8 cellular contexts compared by ENCODE assay signal in genomic region chr2:86072271-86072858, GRCh38. TPM values are rescaled to one million over a fixed set of nuclear protein-coding genes. Genes with fewer than 3 reads are reported as not detected.
DNase-seq lines count a peak whose midpoint lies in the region; ATAC-seq, FAIRE-seq and TF ChIP-seq lines count a peak whose summit lies in the region.

No MANE protein-coding gene starts in this region.

- H3K27ac ChIP-seq in A549, result peak overlapping the region; percentile 7 to 72; a peak in 4 of 6 replicates

- 43% methylated on average over 9 of the region's 9 CpGs for WGBS in A549 (ENCODE audit: missing lambda C conversion rate)

- no peak overlapping the region for H3K4me3 Mint-ChIP-seq in dendritic cell treated with granulocyte-macrophage colony-stimulating factor and Interleukin-4, amounts not matched to agents 40 ng/mL and 50 ng/mL, for 4 days
- no peak overlapping the region for H3K4me3 Mint-ChIP-seq in natural killer cell

- H3K4me3 ChIP-seq in A549, result no peak overlapping the region

- no peak for TF ChIP-seq RAD21 in A549 (conservative IDR thresholded peaks at IDR 0.05 in 1 of 2, IDR thresholded peaks at IDR 0.05 in 1 of 2)

- H3K4me2 ChIP-seq in A549, result no peak overlapping the region

- no peak for TF ChIP-seq EP300 in A549 (IDR thresholded peaks at IDR 0.05)

- no peaks in the 10 kb centered on the region for H3K27me3 Mint-ChIP-seq in dendritic cell treated with granulocyte-macrophage colony-stimulating factor and Interleukin-4, amounts not matched to agents 40 ng/mL and 50 ng/mL, for 4 days
- no peaks in the 10 kb centered on the region for H3K27me3 Mint-ChIP-seq in natural killer cell (ENCODE audit: low read depth in 2 of 2)

- H3K36me3 Mint-ChIP-seq in dendritic cell treated with granulocyte-macrophage colony-stimulating factor and Interleukin-4, amounts not matched to agents 40 ng/mL and 50 ng/mL, for 4 days (ENCODE audit: low read depth), result peaks cover 84% of the 10 kb centered on the region
- H3K36me3 Mint-ChIP-seq in natural killer cell, result peaks cover 15% of the 10 kb centered on the region

- no peak for TF ChIP-seq POLR2A in A549 (IDR thresholded peaks at IDR 0.05; ENCODE audit: low read length)

- peaks cover 41% of the 10 kb centered on the region for H3K4me1 ChIP-seq in A549

- intact Hi-C loops in dendritic cell treated with granulocyte-macrophage colony-stimulating factor and Interleukin-4, amounts not matched to agents 40 ng/mL and 50 ng/mL, for 4 days (cut with micrococcal nuclease), result no loop called here
- intact Hi-C loops in natural killer cell (cut with micrococcal nuclease), result no loop called here

- POLR2A ChIA-PET in A549 (lab: Yijun Ruan, JAX), result no interaction called here

- TF ChIP-seq CTCF in A549 (IDR thresholded peaks at IDR 0.05) (no peak), natural killer cell (IDR thresholded peaks at IDR 0.05) (no peak)

- CTCF ChIA-PET in A549 (lab: Yijun Ruan, JAX), result interaction anchor here (0.6 to 9.9 kb wide), 7 partner anchors 7 to 485 kb away, joined by 3 to 69 read pairs (median 3); partner anchors contain the start of gene ST3GAL5

- H3K9me3 ChIP-seq in A549, result no peaks in the 10 kb centered on the region

- no peaks in the 10 kb centered on the region for H3K9me3 Mint-ChIP-seq in dendritic cell treated with granulocyte-macrophage colony-stimulating factor and Interleukin-4, amounts not matched to agents 40 ng/mL and 50 ng/mL, for 4 days
- no peaks in the 10 kb centered on the region for H3K9me3 Mint-ChIP-seq in natural killer cell

- DNase-seq in A549 (ENCODE audit: low read depth in 1 of 2, low spot score in 1 of 2), result peak in 1 of 2 experiments; percentile 55
- peak; percentile 84 for DNase-seq in NCI-H2196 treated with DMSO at 0.1 percent for 48 hours (lab: John Stamatoyannopoulos, UW; ENCODE audit: unreplicated experiment)
- no peak for DNase-seq in natural killer cell
- no peak for DNase-seq in stimulated activated CD8-positive, alpha-beta memory T cell treated with anti-CD3 and anti-CD28 coated beads, Interleukin-4, amount 100 ng/mL, for 48 hours
- no peak for DNase-seq in retina
- no peak for DNase-seq in effector CD4-positive, alpha-beta T cell

- ATAC-seq in A549 (peak; percentile 10 to 71; a peak in 4 of 6 replicates), GM19397 (IDR thresholded peaks at IDR 0.05; ENCODE audit: unreplicated experiment) (peak; percentile 65), natural killer cell (peak in 2 of 3 donors; percentile 6 to 27)

- no peak for FAIRE-seq in A549 (lab: Jason Lieb, UNC)

- H3K27ac Mint-ChIP-seq in dendritic cell treated with granulocyte-macrophage colony-stimulating factor and Interleukin-4, amounts not matched to agents 40 ng/mL and 50 ng/mL, for 4 days, result peak overlapping the region; percentile 70
- peak overlapping the region; percentile 79 to 82 for H3K27ac Mint-ChIP-seq in natural killer cell

- peaks cover 18% of the 10 kb centered on the region for H3K4me1 Mint-ChIP-seq in dendritic cell treated with granulocyte-macrophage colony-stimulating factor and Interleukin-4, amounts not matched to agents 40 ng/mL and 50 ng/mL, for 4 days (ENCODE audit: low read depth)
- H3K4me1 Mint-ChIP-seq in natural killer cell, result peaks cover 19 to 24% of the 10 kb centered on the region in 2 donors

TF ChIP-seq in A549, 52 proteins besides CTCF, POLR2A, EP300 and RAD21:
- TF ChIP-seq KDM5A (IDR thresholded peaks at IDR 0.05) (no peak), ATOH8 (CRISPR knock-in tag; IDR thresholded peaks at IDR 0.05; ENCODE audit: low read depth) (no peak), FOSB (CRISPR knock-in tag; IDR thresholded peaks at IDR 0.05) (no peak), NFE2L2 (conservative IDR thresholded peaks at IDR 0.05; ENCODE audit: low read length) (no peak), MAFK (IDR thresholded peaks at IDR 0.05; ENCODE audit: partially characterized antibody) (no peak), RCOR1 (IDR thresholded peaks at IDR 0.05; ENCODE audit: low read depth, low read length) (no peak), HOXB5 (CRISPR knock-in tag; IDR thresholded peaks at IDR 0.05) (no peak), PBX3 (IDR thresholded peaks at IDR 0.05) (no peak), NPAS2 (CRISPR knock-in tag; IDR thresholded peaks at IDR 0.05; ENCODE audit: borderline replicate concordance) (no peak)
TF ChIP-seq in A549: peak in this region for 0.

RNA-seq across cellular contexts. Expression of gene POLR1A, which starts 33.3 kb away (rescaled TPM):
- polyA plus RNA-seq in A549 (2011; rRNA removed), result 22.8 and 29.4 TPM in 2 replicates
- 10.2 and 12.6 TPM in 2 replicates for polyA plus RNA-seq in A549 (2012; cell fraction: cytosol; rRNA removed)
- 32.7 and 33.8 TPM in 2 replicates for polyA plus RNA-seq in A549 (2012; cell fraction: nucleus; rRNA removed)
- polyA plus RNA-seq in A549 (2017; fragmentation: RNase III; extraction: RNeasy Plus Mini Kit Qiagen cat#74134 plus additional on column Dnase treatment), result 51.1 to 55.7 TPM (median 52.6 TPM) in 3 replicates
- 43.3 and 52.7 TPM in 2 replicates for polyA minus RNA-seq in A549 (2011; rRNA and poly(A)+ RNA removed)
- 10 to 100 TPM; 19.7 to 26.5 (median 22.8) TPM for total RNA-seq in natural killer cell

RNA-seq across cellular contexts. Expression of gene PTCD3, which starts 33.7 kb away (rescaled TPM):
- polyA plus RNA-seq in A549 (2011; rRNA removed) (175 and 260 TPM in 2 replicates), A549 (2017; fragmentation: RNase III; extraction: RNeasy Plus Mini Kit Qiagen cat#74134 plus additional on column Dnase treatment) (181 to 226 TPM (median 200 TPM) in 3 replicates)
- 32.2 and 33.2 TPM in 2 replicates for polyA plus RNA-seq in A549 (2012; cell fraction: cytosol; rRNA removed)
- 69.0 and 96.0 TPM in 2 replicates for polyA plus RNA-seq in A549 (2012; cell fraction: nucleus; rRNA removed)
- 114 and 141 TPM in 2 replicates for polyA minus RNA-seq in A549 (2011; rRNA and poly(A)+ RNA removed)
- 100 to 1,000 TPM; 115 to 146 (median 128) TPM for total RNA-seq in natural killer cell
